Comparison of ENCODE assay signal across 1 cellular context in the genomic region with DNA sequence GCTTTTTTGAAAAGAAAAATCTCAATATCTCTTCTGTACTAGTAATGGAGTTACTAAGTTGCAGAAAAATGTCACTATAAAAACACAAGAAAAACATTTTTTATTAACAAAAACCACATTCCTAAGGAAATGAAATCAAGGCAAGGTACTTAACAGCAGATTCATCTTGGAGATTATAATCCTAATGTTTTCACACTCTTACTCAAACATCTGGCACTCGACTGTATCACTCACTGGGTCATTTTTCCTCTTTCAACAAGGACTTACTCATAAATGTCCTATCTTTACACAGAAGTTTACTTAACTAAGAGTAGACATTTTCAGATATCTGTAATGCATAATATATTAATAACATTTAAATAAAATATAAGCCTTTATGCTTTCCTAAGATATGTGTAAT.
TF ChIP-seq lines count a peak whose summit lies in the region.

No MANE protein-coding gene starts in this region.

TF ChIP-seq in SK-N-SH, 30 proteins besides CTCF, POLR2A, EP300 and RAD21 (continued from another document):
- TF ChIP-seq, protein P1, sequence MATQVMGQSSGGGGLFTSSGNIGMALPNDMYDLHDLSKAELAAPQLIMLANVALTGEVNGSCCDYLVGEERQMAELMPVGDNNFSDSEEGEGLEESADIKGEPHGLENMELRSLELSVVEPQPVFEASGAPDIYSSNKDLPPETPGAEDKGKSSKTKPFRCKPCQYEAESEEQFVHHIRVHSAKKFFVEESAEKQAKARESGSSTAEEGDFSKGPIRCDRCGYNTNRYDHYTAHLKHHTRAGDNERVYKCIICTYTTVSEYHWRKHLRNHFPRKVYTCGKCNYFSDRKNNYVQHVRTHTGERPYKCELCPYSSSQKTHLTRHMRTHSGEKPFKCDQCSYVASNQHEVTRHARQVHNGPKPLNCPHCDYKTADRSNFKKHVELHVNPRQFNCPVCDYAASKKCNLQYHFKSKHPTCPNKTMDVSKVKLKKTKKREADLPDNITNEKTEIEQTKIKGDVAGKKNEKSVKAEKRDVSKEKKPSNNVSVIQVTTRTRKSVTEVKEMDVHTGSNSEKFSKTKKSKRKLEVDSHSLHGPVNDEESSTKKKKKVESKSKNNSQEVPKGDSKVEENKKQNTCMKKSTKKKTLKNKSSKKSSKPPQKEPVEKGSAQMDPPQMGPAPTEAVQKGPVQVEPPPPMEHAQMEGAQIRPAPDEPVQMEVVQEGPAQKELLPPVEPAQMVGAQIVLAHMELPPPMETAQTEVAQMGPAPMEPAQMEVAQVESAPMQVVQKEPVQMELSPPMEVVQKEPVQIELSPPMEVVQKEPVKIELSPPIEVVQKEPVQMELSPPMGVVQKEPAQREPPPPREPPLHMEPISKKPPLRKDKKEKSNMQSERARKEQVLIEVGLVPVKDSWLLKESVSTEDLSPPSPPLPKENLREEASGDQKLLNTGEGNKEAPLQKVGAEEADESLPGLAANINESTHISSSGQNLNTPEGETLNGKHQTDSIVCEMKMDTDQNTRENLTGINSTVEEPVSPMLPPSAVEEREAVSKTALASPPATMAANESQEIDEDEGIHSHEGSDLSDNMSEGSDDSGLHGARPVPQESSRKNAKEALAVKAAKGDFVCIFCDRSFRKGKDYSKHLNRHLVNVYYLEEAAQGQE (IDR thresholded peaks at IDR 0.05; ENCODE audit: low read depth, low read length) = no peak
- TF ChIP-seq ELF1 (IDR thresholded peaks at IDR 0.05) (no peak), RXRA (IDR thresholded peaks at IDR 0.05; ENCODE audit: borderline replicate concordance, low read depth) (no peak), NFIC (IDR thresholded peaks at IDR 0.05; ENCODE audit: borderline replicate concordance) (no peak), CHD2 (IDR thresholded peaks at IDR 0.05; ENCODE audit: low read length, partially characterized antibody) (no peak), YY1 (IDR thresholded peaks at IDR 0.05; ENCODE audit: low read depth) (no peak), SIN3A (IDR thresholded peaks at IDR 0.05; ENCODE audit: borderline replicate concordance, low read depth, low read length) (no peak)
- TF ChIP-seq, protein P2, sequence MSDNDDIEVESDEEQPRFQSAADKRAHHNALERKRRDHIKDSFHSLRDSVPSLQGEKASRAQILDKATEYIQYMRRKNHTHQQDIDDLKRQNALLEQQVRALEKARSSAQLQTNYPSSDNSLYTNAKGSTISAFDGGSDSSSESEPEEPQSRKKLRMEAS (IDR thresholded peaks at IDR 0.05; ENCODE audit: low read depth) = no peak
TF ChIP-seq in SK-N-SH: peak in this region for 0.
